11 cellular contexts compared by ENCODE assay signal in the genomic region with DNA sequence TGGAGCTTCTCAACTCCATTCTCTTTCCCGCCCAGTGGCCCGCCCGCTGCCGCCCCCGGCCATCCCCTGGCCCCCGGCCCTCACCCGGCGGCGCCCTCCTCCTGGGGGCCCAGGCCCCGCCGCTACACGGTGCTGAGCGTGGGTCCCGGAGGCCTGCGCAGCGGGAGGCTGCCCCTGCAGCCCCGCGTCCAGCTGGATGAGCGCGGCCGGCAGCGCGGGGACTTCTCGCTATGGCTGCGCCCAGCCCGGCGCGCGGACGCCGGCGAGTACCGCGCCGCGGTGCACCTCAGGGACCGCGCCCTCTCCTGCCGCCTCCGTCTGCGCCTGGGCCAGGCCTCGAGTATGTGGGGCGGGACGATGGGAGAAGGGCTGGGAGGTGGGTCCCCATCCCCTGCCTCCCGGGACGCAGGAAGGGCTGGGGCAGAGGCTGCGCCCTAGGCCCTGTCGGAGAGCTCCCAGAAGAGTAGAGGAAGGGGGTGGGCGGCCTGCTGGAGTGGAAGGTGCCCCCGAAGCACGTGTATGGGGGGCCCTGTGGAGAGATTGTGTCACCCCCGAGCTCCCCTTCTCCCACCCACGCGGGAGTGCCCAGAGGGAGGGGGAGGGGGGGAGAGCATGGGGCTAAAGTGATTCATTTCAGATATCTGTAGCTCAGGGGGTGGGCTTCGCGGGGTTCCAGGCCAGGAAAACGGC. TPM values are rescaled to one million over a fixed set of nuclear protein-coding genes. Genes with fewer than 3 reads are reported as not detected.
DNase-seq lines count a peak whose midpoint lies in the region; ATAC-seq, FAIRE-seq and TF ChIP-seq lines count a peak whose summit lies in the region.
"Had no signal": no experiment of that assay in that cellular context is flagged by ENCODE, and none has a peak within 500 bp of the region (broad histone marks: within the 10 kb centered on the region; RNA-seq: fewer than 3 reads in every experiment).

No MANE protein-coding gene starts in this region.

- peaks cover 32% of the 10 kb centered on the region for H3K36me3 ChIP-seq in endodermal cell (ENCODE audit: control insufficient read depth, insufficient read depth, low read length)
- peaks cover 0 to 26% (median 0%) of the 10 kb centered on the region in 6 donors for H3K36me3 ChIP-seq in spleen

- intact Hi-C loops in spleen (cut with DNase I; ENCODE audit: low total_unique reads), result no loop called here

- 40 to 46% methylated on average over 20 to 56 of the region's 57 CpGs for WGBS in endodermal cell (ENCODE audit: insufficient coverage in 1 of 2, insufficient read length in 1 of 2), 2 experiments
- 21 to 31% (median 24%) methylated on average over 26 to 57 of the region's 57 CpGs for WGBS in spleen, 5 donors

- no peak for TF ChIP-seq POLR2A in spleen (IDR thresholded peaks at IDR 0.05)

- H3K27ac Mint-ChIP-seq in endodermal cell, result no peak overlapping the region

- H3K4me1 Mint-ChIP-seq in endodermal cell, result peaks cover 54% of the 10 kb centered on the region

- H3K27me3 Mint-ChIP-seq in endodermal cell (ENCODE audit: insufficient read depth), result peaks cover 79% of the 10 kb centered on the region

- H3K36me3 Mint-ChIP-seq in endodermal cell (ENCODE audit: low read depth), result peaks cover 54% of the 10 kb centered on the region

- FAIRE-seq in GM18507 (lab: Jason Lieb, UNC), result peak; percentile 52

- H3K9ac ChIP-seq in endodermal cell (ENCODE audit: extremely low read depth, low read length, poor library complexity, severe bottlenecking), result no peak overlapping the region

- H3K27me3 ChIP-seq in endodermal cell (ENCODE audit: control insufficient read depth, insufficient read depth, low read length, poor library complexity, severe bottlenecking), result peaks cover 17% of the 10 kb centered on the region
- peaks cover 0 to 85% (median 20%) of the 10 kb centered on the region in 7 donors for H3K27me3 ChIP-seq in spleen (replicated peaks in 1 of 7)

- ATAC-seq in HG02610 (IDR thresholded peaks at IDR 0.05; ENCODE audit: unreplicated experiment), result no peak
- no peak for ATAC-seq in HG03039 (IDR thresholded peaks at IDR 0.05; ENCODE audit: unreplicated experiment)
- ATAC-seq in HG03520 (IDR thresholded peaks at IDR 0.05; ENCODE audit: unreplicated experiment), result no peak
- no peak for ATAC-seq in GM21786 (IDR thresholded peaks at IDR 0.05; ENCODE audit: unreplicated experiment)

- no peak overlapping the region for H3K27ac ChIP-seq in endodermal cell (ENCODE audit: low read depth, low read length)
- peak overlapping the region in 7 of 8 donors; percentile 9 to 84 (median 65) for H3K27ac ChIP-seq in spleen

- H3K9me3 ChIP-seq in endodermal cell (ENCODE audit: control insufficient read depth, low read length) (no peaks in the 10 kb centered on the region), spleen (no peaks in the 10 kb centered on the region)

- DNase-seq in GM18507 (ENCODE audit: extremely low spot score, insufficient read length, low read depth) (no peak), endodermal cell (peak; percentile 81), spleen (no peak)
- DNase-seq in activated CD4-positive, alpha-beta T cell treated with anti-CD3 and anti-CD28 coated beads, Interleukin-2, amount 50 U/mL, for 4 hours, result peak; percentile 46 to 56
- DNase-seq: mammary epithelial cell, NCI-H446 treated with DMSO at 0.1 percent for 48 hours had no signal

- H3K4me1 ChIP-seq in endodermal cell (ENCODE audit: control insufficient read depth, insufficient read depth, low read length) (peaks cover 14% of the 10 kb centered on the region), spleen (peaks cover 3 to 87% (median 45%) of the 10 kb centered on the region in 6 donors)

- no peaks in the 10 kb centered on the region for H3K9me3 Mint-ChIP-seq in endodermal cell

- no peak for TF ChIP-seq CTCF in endodermal cell (conservative IDR thresholded peaks at IDR 0.05)
- TF ChIP-seq CTCF in spleen (IDR thresholded peaks at IDR 0.05 in 8 of 11, conservative IDR thresholded peaks at IDR 0.05 in 3 of 11), result no peak

- H3K4me3 ChIP-seq in endodermal cell (ENCODE audit: low read length) (no peak overlapping the region), spleen (peak overlapping the region in 7 of 8 donors; percentile 4 to 63 (median 29))

- H3K4me3 Mint-ChIP-seq in endodermal cell, result peak overlapping the region; percentile 45

RNA-seq across cellular contexts. Expression of a gene that starts 1.5 kb away (rescaled TPM):
- total RNA-seq in endodermal cell (1 to 10 TPM; 1.9 to 7.3 TPM), spleen (10 to 100 TPM in 6 of 7 donors, 1 to 10 TPM in 1; 9.4 to 29.4 (median 17.9) TPM)
- polyA plus RNA-seq in endodermal cell (2013, experiment 1 of 2), result 8.4 TPM
- polyA plus RNA-seq in endodermal cell (2013, experiment 2 of 2), result 5.8 TPM
- 1 to 10 TPM; 3.7 to 4.7 (median 4.5) TPM for polyA plus RNA-seq in spleen

RNA-seq across cellular contexts. Expression of a gene that starts 7.6 kb away (rescaled TPM):
- 100 to 1,000 TPM; 637 to 888 TPM for total RNA-seq in endodermal cell
- polyA plus RNA-seq in endodermal cell (2013, experiment 1 of 2), result 935 TPM
- polyA plus RNA-seq in endodermal cell (2013, experiment 2 of 2), result 1,020 TPM
- 100 to 1,000 TPM in 1 of 7 donors, 10 to 100 TPM in 6; 47.4 to 130 (median 89.1) TPM for total RNA-seq in spleen
- 100 to 1,000 TPM in 2 of 3 donors, 10 to 100 TPM in 1; 70.5 to 169 (median 102) TPM for polyA plus RNA-seq in spleen

RNA-seq across cellular contexts. Expression of a gene that starts 15.5 kb away (rescaled TPM):
- total RNA-seq in endodermal cell (1 to 10 TPM in 1 of 2 donors, under 1 TPM in 1; 0.77 to 1.3 TPM), spleen (100 to 1,000 TPM; 104 to 207 (median 180) TPM)
- 2.2 TPM for polyA plus RNA-seq in endodermal cell (2013, experiment 1 of 2)
- polyA plus RNA-seq in endodermal cell (2013, experiment 2 of 2), result 1.7 TPM
- polyA plus RNA-seq in spleen, result 10 to 100 TPM; 21.8 to 32.8 (median 23.3) TPM
- total RNA-seq: dermis microvascular lymphatic vessel endothelial cell had no signal

RNA-seq across cellular contexts. Expression of a gene that starts 20.9 kb away (rescaled TPM):
- total RNA-seq in endodermal cell (100 to 1,000 TPM; 219 to 393 TPM), spleen (100 to 1,000 TPM in 5 of 7 donors, 10 to 100 TPM in 2; 85.4 to 123 (median 104) TPM)
- 177 TPM for polyA plus RNA-seq in endodermal cell (2013, experiment 1 of 2)
- polyA plus RNA-seq in endodermal cell (2013, experiment 2 of 2), result 169 TPM
- polyA plus RNA-seq in spleen, result 100 to 1,000 TPM in 2 of 3 donors, 10 to 100 TPM in 1; 78.0 to 116 (median 101) TPM

RNA-seq across cellular contexts. Expression of a gene that starts 47.8 kb away (rescaled TPM):
- total RNA-seq in endodermal cell, result 10 to 100 TPM; 14.7 to 15.0 TPM
- polyA plus RNA-seq in endodermal cell (2013, experiment 1 of 2), result 26.3 TPM
- 22.4 TPM for polyA plus RNA-seq in endodermal cell (2013, experiment 2 of 2)
- 1 to 10 TPM; 2.1 to 7.1 (median 4.0) TPM for total RNA-seq in spleen
- polyA plus RNA-seq in spleen, result 10 to 100 TPM in 2 of 3 donors, 1 to 10 TPM in 1; 5.0 to 14.7 (median 10.3) TPM

Comparison
In these comparisons a context has a peak if more than half of its experiments do, and no peak if none do; other contexts are left out.
1. DNase-seq: peak in activated CD4-positive, alpha-beta T cell treated with anti-CD3 and anti-CD28 coated beads, Interleukin-2, amount 50 U/mL, for 4 hours (2 of 2) and endodermal cell (single experiment); none in GM18507 (single experiment) and spleen (single experiment).
2. RNA of a gene that starts 7.6 kb away (total RNA-seq): 637 to 888 TPM in endodermal cell; 47.4 to 130 TPM in spleen; every median in the first group is over 4 times any median in the second.
3. RNA of a gene that starts 15.5 kb away (total RNA-seq): 104 to 207 TPM in spleen; 0.77 to 1.3 TPM in endodermal cell; every median in the first group is over 10 times any median in the second.